In the genomic region with DNA sequence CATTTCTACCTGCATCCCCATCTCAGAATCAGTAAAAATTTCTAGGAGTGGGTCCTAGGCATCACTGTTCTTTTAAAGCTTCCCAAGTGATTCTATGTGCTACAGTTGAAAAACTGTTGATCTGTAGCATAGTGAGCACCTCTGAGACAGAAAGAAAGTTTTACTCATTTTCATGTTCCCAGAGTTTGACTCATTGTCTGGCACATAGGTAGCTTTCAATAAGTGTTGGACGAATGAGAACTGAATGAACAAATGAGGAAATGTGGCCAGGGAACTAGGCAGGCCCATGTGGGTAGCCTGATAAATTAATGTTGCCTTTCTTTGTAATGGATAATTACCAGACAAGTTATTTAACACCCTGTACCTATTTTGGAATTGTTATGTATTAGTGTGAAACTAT, we compare ENCODE assay signal across 41 cellular contexts. TPM values are rescaled to one million over a fixed set of nuclear protein-coding genes. Genes with fewer than 3 reads are reported as not detected.
"Had no signal": no experiment of that assay in that cellular context is flagged by ENCODE, and none has a peak within 500 bp of the region (broad histone marks: within the 10 kb centered on the region; RNA-seq: fewer than 3 reads in every experiment).

No MANE protein-coding gene starts in this region.

- FAIRE-seq: astrocyte, bronchial epithelial cell had no signal

- H3K4me3 ChIP-seq: adrenal gland, ascending aorta, body of pancreas, breast epithelium, cardiac muscle cell had no signal

- H3K27me3 Mint-ChIP-seq: activated naive CD4-positive, alpha-beta T cell treated with anti-CD3 and anti-CD28 coated beads, Interleukin-2, amount 10 ng/mL, durations not matched to agents 7 days and 5 days; activated naive CD8-positive, alpha-beta T cell; activated naive CD8-positive, alpha-beta T cell treated with anti-CD3 and anti-CD28 coated beads, Interleukin-2, amount 10 ng/mL, durations not matched to agents 7 days and 5 days; activated T-cell treated with anti-CD3 and anti-CD28 coated beads, Interleukin-2, amount 50 U/mL, for 24 hours; brain; central memory CD8-positive, alpha-beta T cell had no signal

- ATAC-seq: activated naive CD4-positive, alpha-beta T cell treated with anti-CD3 and anti-CD28 coated beads, Interleukin-2, amount 50 U/mL, for 72 hours; activated naive CD8-positive, alpha-beta T cell treated with anti-CD3 and anti-CD28 coated beads, Interleukin-2, amount 50 U/mL, for 24 hours; activated T-cell treated with anti-CD3 and anti-CD28 coated beads, Interleukin-2, amount 50 U/mL, for 4 hours; activated T-cell treated with anti-CD3 and anti-CD28 coated beads, Interleukin-2, amount 50 U/mL, for 72 hours; activated T-helper 17 cell treated with anti-CD3 and anti-CD28 coated beads, Interleukin-2, amount 50 U/mL, for 72 hours; body of pancreas had no signal

- H3K27ac Mint-ChIP-seq: activated naive CD4-positive, alpha-beta T cell treated with anti-CD3 and anti-CD28 coated beads for 36 hours; activated naive CD4-positive, alpha-beta T cell treated with anti-CD3 and anti-CD28 coated beads, Interleukin-2, amount 10 ng/mL, durations not matched to agents 7 days and 5 days; activated naive CD4-positive, alpha-beta T cell treated with anti-CD3 and anti-CD28 coated beads, Interleukin-2, amount 50 U/mL, for 24 hours; activated naive CD4-positive, alpha-beta T cell treated with anti-CD3 and anti-CD28 coated beads, Interleukin-2, amount 50 U/mL, for 72 hours; activated naive CD8-positive, alpha-beta T cell; activated naive CD8-positive, alpha-beta T cell treated with anti-CD3 and anti-CD28 coated beads for 36 hours; activated naive CD8-positive, alpha-beta T cell treated with anti-CD3 and anti-CD28 coated beads, Interleukin-2, amount 10 ng/mL, durations not matched to agents 7 days and 5 days; activated naive CD8-positive, alpha-beta T cell treated with anti-CD3 and anti-CD28 coated beads, Interleukin-2, amount 50 U/mL, for 24 hours; activated T-cell treated with anti-CD3 and anti-CD28 coated beads, Interleukin-2, amount 50 U/mL, for 24 hours; activated T-cell treated with anti-CD3 and anti-CD28 coated beads, Interleukin-2, amount 50 U/mL, for 72 hours; activated T-helper 1 cell treated with anti-CD3 and anti-CD28 coated beads, Interleukin-12 subunit alpha, Interleukin-12 subunit beta, Interleukin-2, Interleukin-4 antibody, amounts not matched to agents 30 ng/mL and 10 ng/mL and 1 ng/mL, durations not matched to agents 14 hours and 24 hours and 36 hours; activated T-helper 17 cell treated with anti-CD3 and anti-CD28 coated beads, Interleukin-2, amount 50 U/mL, for 72 hours; activated T-helper 2 cell treated with anti-CD3 and anti-CD28 coated beads, Interferon-gamma antibody, Interleukin-2, Interleukin-4, amounts not matched to agents 10 μg/mL and 5 μg/mL and 100 μg/mL, durations not matched to agents 14 hours and 24 hours and 36 hours; brain had no signal

- H3K4me3 Mint-ChIP-seq: activated naive CD4-positive, alpha-beta T cell treated with anti-CD3 and anti-CD28 coated beads for 36 hours; activated naive CD4-positive, alpha-beta T cell treated with anti-CD3 and anti-CD28 coated beads, Interleukin-2, amount 10 ng/mL, durations not matched to agents 7 days and 5 days; activated naive CD4-positive, alpha-beta T cell treated with anti-CD3 and anti-CD28 coated beads, Interleukin-2, amount 50 U/mL, for 24 hours; activated naive CD8-positive, alpha-beta T cell; activated naive CD8-positive, alpha-beta T cell treated with anti-CD3 and anti-CD28 coated beads for 36 hours; activated naive CD8-positive, alpha-beta T cell treated with anti-CD3 and anti-CD28 coated beads, Interleukin-2, amount 10 ng/mL, durations not matched to agents 7 days and 5 days; activated naive CD8-positive, alpha-beta T cell treated with anti-CD3 and anti-CD28 coated beads, Interleukin-2, amount 50 U/mL, for 24 hours; activated T-cell treated with anti-CD3 and anti-CD28 coated beads, Interleukin-2, amount 50 U/mL, for 24 hours; activated T-cell treated with anti-CD3 and anti-CD28 coated beads, Interleukin-2, amount 50 U/mL, for 4 hours; activated T-cell treated with anti-CD3 and anti-CD28 coated beads, Interleukin-2, amount 50 U/mL, for 72 hours; activated T-helper 1 cell treated with anti-CD3 and anti-CD28 coated beads, Interleukin-12 subunit alpha, Interleukin-12 subunit beta, Interleukin-2, Interleukin-4 antibody, amounts not matched to agents 30 ng/mL and 10 ng/mL and 1 ng/mL, durations not matched to agents 14 hours and 24 hours and 36 hours; activated T-helper 17 cell treated with anti-CD3 and anti-CD28 coated beads, Interleukin-2, amount 50 U/mL, for 72 hours; brain; central memory CD8-positive, alpha-beta T cell had no signal

- DNase-seq: activated effector memory CD4-positive, alpha-beta T cell treated with anti-CD3 and anti-CD28 coated beads, Interleukin-2, amount 50 U/mL, for 16 hours; activated effector memory CD4-positive, alpha-beta T cell treated with Interleukin-2 at 50 U/mL for 16 hours; activated gamma-delta T cell; activated gamma-delta T cell treated with Interleukin-2 at 50 U/mL for 16 hours; activated naive CD4-positive, alpha-beta T cell; activated naive CD4-positive, alpha-beta T cell treated with anti-CD3 and anti-CD28 coated beads for 36 hours; activated naive CD4-positive, alpha-beta T cell treated with anti-CD3 and anti-CD28 coated beads, Interleukin-2, amount 10 ng/mL, durations not matched to agents 7 days and 5 days; activated naive CD4-positive, alpha-beta T cell treated with anti-CD3 and anti-CD28 coated beads, Interleukin-2, amount 50 U/mL, for 16 hours; activated naive CD4-positive, alpha-beta T cell treated with Interleukin-2 at 50 U/mL for 16 hours; activated naive CD8-positive, alpha-beta T cell treated with anti-CD3 and anti-CD28 coated beads for 36 hours; activated naive CD8-positive, alpha-beta T cell treated with anti-CD3 and anti-CD28 coated beads, Interleukin-2, amount 10 ng/mL, durations not matched to agents 7 days and 5 days; activated naive CD8-positive, alpha-beta T cell treated with anti-CD3 and anti-CD28 coated beads, Interleukin-2, amount 50 U/mL, for 24 hours; activated T-cell treated with anti-CD3 and anti-CD28 coated beads for 4 hours; activated T-cell treated with anti-CD3 and anti-CD28 coated beads, Interleukin-2, amount 50 U/mL, for 1 hour; activated T-cell treated with anti-CD3 and anti-CD28 coated beads, Interleukin-2, amount 50 U/mL, for 24 hours; activated T-cell treated with anti-CD3 and anti-CD28 coated beads, Interleukin-2, amount 50 U/mL, for 4 hours; activated T-cell treated with anti-CD3 and anti-CD28 coated beads, Interleukin-2, amount 50 U/mL, for 48 hours; activated T-cell treated with anti-CD3 and anti-CD28 coated beads, Interleukin-2, amount 50 U/mL, for 72 hours; adrenal gland; amniotic stem cell; amygdala; anterior cingulate cortex; aorta; body of pancreas; brain microvascular endothelial cell; caudate nucleus; central memory CD4-positive, alpha-beta T cell; cerebellar nuclear complex had no signal

- H3K4me1 ChIP-seq: adrenal gland, ascending aorta, body of pancreas, breast epithelium had no signal

- H3K27ac ChIP-seq: adrenal gland, ascending aorta, body of pancreas, brain microvascular endothelial cell, breast epithelium, cardiac muscle cell had no signal

- H3K36me3 ChIP-seq: adrenal gland, ascending aorta, brain microvascular endothelial cell, breast epithelium, cardiac muscle cell had no signal

- H3K36me3 Mint-ChIP-seq: activated naive CD4-positive, alpha-beta T cell treated with anti-CD3 and anti-CD28 coated beads, Interleukin-2, amount 10 ng/mL, durations not matched to agents 7 days and 5 days; activated naive CD4-positive, alpha-beta T cell treated with anti-CD3 and anti-CD28 coated beads, Interleukin-2, amount 50 U/mL, for 24 hours; activated naive CD4-positive, alpha-beta T cell treated with anti-CD3 and anti-CD28 coated beads, Interleukin-2, amount 50 U/mL, for 72 hours; activated naive CD8-positive, alpha-beta T cell; activated naive CD8-positive, alpha-beta T cell treated with anti-CD3 and anti-CD28 coated beads for 36 hours; activated naive CD8-positive, alpha-beta T cell treated with anti-CD3 and anti-CD28 coated beads, Interleukin-2, amount 10 ng/mL, durations not matched to agents 7 days and 5 days; brain had no signal

- H3K9me3 ChIP-seq: adrenal gland, ascending aorta, body of pancreas, breast epithelium had no signal

- H3K27me3 ChIP-seq: adrenal gland, ascending aorta, body of pancreas, brain microvascular endothelial cell, breast epithelium, cardiac muscle cell had no signal

- H3K9me3 Mint-ChIP-seq: activated naive CD4-positive, alpha-beta T cell treated with anti-CD3 and anti-CD28 coated beads for 36 hours; activated naive CD4-positive, alpha-beta T cell treated with anti-CD3 and anti-CD28 coated beads, Interleukin-2, amount 10 ng/mL, durations not matched to agents 7 days and 5 days; activated naive CD4-positive, alpha-beta T cell treated with anti-CD3 and anti-CD28 coated beads, Interleukin-2, amount 50 U/mL, for 24 hours; activated naive CD4-positive, alpha-beta T cell treated with anti-CD3 and anti-CD28 coated beads, Interleukin-2, amount 50 U/mL, for 72 hours; activated naive CD8-positive, alpha-beta T cell treated with anti-CD3 and anti-CD28 coated beads for 36 hours; activated naive CD8-positive, alpha-beta T cell treated with anti-CD3 and anti-CD28 coated beads, Interleukin-2, amount 10 ng/mL, durations not matched to agents 7 days and 5 days; activated naive CD8-positive, alpha-beta T cell treated with anti-CD3 and anti-CD28 coated beads, Interleukin-2, amount 50 U/mL, for 24 hours; activated T-cell treated with anti-CD3 and anti-CD28 coated beads, Interleukin-2, amount 50 U/mL, for 24 hours; activated T-cell treated with anti-CD3 and anti-CD28 coated beads, Interleukin-2, amount 50 U/mL, for 4 hours; activated T-helper 1 cell treated with anti-CD3 and anti-CD28 coated beads, Interleukin-12 subunit alpha, Interleukin-12 subunit beta, Interleukin-2, Interleukin-4 antibody, amounts not matched to agents 30 ng/mL and 10 ng/mL and 1 ng/mL, durations not matched to agents 14 hours and 24 hours and 36 hours; activated T-helper 17 cell treated with anti-CD3 and anti-CD28 coated beads, Interleukin-2, amount 50 U/mL, for 72 hours; activated T-helper 2 cell treated with anti-CD3 and anti-CD28 coated beads, Interferon-gamma antibody, Interleukin-2, Interleukin-4, amounts not matched to agents 10 μg/mL and 5 μg/mL and 100 μg/mL, durations not matched to agents 14 hours and 24 hours and 36 hours; central memory CD8-positive, alpha-beta T cell had no signal

- H3K4me1 Mint-ChIP-seq: activated naive CD4-positive, alpha-beta T cell treated with anti-CD3 and anti-CD28 coated beads, Interleukin-2, amount 10 ng/mL, durations not matched to agents 7 days and 5 days; activated naive CD4-positive, alpha-beta T cell treated with anti-CD3 and anti-CD28 coated beads, Interleukin-2, amount 50 U/mL, for 24 hours; activated naive CD8-positive, alpha-beta T cell treated with anti-CD3 and anti-CD28 coated beads for 36 hours; activated naive CD8-positive, alpha-beta T cell treated with anti-CD3 and anti-CD28 coated beads, Interleukin-2, amount 10 ng/mL, durations not matched to agents 7 days and 5 days; activated naive CD8-positive, alpha-beta T cell treated with anti-CD3 and anti-CD28 coated beads, Interleukin-2, amount 50 U/mL, for 24 hours; activated T-helper 17 cell treated with anti-CD3 and anti-CD28 coated beads, Interleukin-2, amount 50 U/mL, for 72 hours; brain; central memory CD8-positive, alpha-beta T cell had no signal

RNA-seq across cellular contexts. Expression of a gene that starts 33.8 kb away (rescaled TPM):
- total RNA-seq: activated naive CD4-positive, alpha-beta T cell treated with anti-CD3 and anti-CD28 coated beads for 36 hours; activated naive CD4-positive, alpha-beta T cell treated with anti-CD3 and anti-CD28 coated beads, Interleukin-2, amount 50 U/mL, for 72 hours; activated naive CD8-positive, alpha-beta T cell treated with anti-CD3 and anti-CD28 coated beads for 36 hours; activated naive CD8-positive, alpha-beta T cell treated with anti-CD3 and anti-CD28 coated beads, Interleukin-2, amount 10 ng/mL, durations not matched to agents 7 days and 5 days; activated T-cell treated with anti-CD3 and anti-CD28 coated beads, Interleukin-2, amount 50 U/mL, for 4 hours; activated T-cell treated with anti-CD3 and anti-CD28 coated beads, Interleukin-2, amount 50 U/mL, for 72 hours; activated T-helper 1 cell treated with anti-CD3 and anti-CD28 coated beads, Interleukin-12 subunit alpha, Interleukin-12 subunit beta, Interleukin-2, Interleukin-4 antibody, amounts not matched to agents 30 ng/mL and 10 ng/mL and 1 ng/mL, durations not matched to agents 14 hours and 24 hours and 36 hours; activated T-helper 17 cell treated with anti-CD3 and anti-CD28 coated beads, Interleukin-2, amount 50 U/mL, for 72 hours; activated T-helper 2 cell treated with anti-CD3 and anti-CD28 coated beads, Interferon-gamma antibody, Interleukin-2, Interleukin-4, amounts not matched to agents 10 μg/mL and 5 μg/mL and 100 μg/mL, durations not matched to agents 14 hours and 24 hours and 36 hours had no signal
